17 cellular contexts compared by ENCODE assay signal in the genomic region with DNA sequence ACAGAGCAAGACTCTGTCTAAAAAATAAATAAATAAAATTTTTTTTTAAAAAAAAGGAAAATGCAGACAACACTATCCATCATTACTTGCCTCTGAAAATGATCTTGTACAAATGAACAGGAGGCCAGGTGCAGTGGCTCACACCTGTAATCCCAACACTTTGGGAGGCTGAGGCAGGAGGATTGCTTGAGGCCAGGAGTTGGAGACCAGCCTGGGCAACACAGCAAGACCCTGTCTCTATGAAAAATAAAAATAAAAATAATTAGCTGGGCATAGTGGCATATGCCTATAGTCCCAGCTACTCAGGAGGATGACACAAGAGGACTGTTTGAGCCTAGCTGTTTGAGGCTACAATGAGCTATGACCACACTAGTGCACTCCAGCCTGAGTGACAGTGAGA. TPM values are rescaled to one million over a fixed set of nuclear protein-coding genes. Genes with fewer than 3 reads are reported as not detected.
"Had no signal": no experiment of that assay in that cellular context is flagged by ENCODE, and none has a peak within 500 bp of the region (broad histone marks: within the 10 kb centered on the region; RNA-seq: fewer than 3 reads in every experiment).

No MANE protein-coding gene starts in this region.

RNA-seq across cellular contexts. Expression of a gene that starts 58.3 kb away (rescaled TPM):
- total RNA-seq: natural killer cell, occipital lobe, osteoblast, ovary, progenitor cell of endocrine pancreas, renal cortical epithelial cell, sciatic nerve, smooth muscle cell, spleen, stomach, subcutaneous adipose tissue, temporal lobe, thoracic aorta, upper lobe of left lung, ureter, vagina had no signal
- polyA plus RNA-seq: neural cell, smooth muscle cell had no signal
